11 cellular contexts compared by ENCODE assay signal in the genomic region with DNA sequence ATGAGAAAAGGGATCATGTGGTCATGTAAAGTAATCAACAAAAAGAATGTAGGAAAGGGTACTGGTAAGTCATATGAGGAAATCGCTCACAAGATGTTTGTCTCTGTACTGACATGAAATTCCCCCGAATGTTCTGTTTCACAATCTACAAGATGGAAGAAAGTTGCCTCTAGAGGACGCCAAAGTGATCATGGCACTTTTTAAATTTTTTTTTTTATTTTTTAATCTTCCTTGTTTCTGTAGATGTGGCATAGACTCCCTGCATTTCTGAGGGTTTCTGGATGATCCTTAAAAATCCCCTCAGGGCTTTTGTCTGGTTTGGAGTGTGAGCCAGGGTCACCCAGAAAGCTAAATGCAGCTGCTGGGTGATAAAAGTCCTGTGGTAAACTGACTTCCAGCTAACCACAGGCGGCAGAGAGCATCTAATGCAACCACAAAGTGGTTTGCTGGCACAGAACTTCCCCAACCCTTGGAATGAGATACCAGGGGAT.
DNase-seq lines count a peak whose midpoint lies in the region; ATAC-seq and TF ChIP-seq lines count a peak whose summit lies in the region.
"Had no signal": no experiment of that assay in that cellular context is flagged by ENCODE, and none has a peak within 500 bp of the region (broad histone marks: within the 10 kb centered on the region; RNA-seq: fewer than 3 reads in every experiment).

No MANE protein-coding gene starts in this region.

- peak; percentile 25 for TF ChIP-seq CTCF in astrocyte of the spinal cord (IDR thresholded peaks at IDR 0.05; ENCODE audit: low read depth, low read length)
- peak; percentile 54 for TF ChIP-seq CTCF in smooth muscle cell (IDR thresholded peaks at IDR 0.05; ENCODE audit: borderline replicate concordance, insufficient read depth, poor library complexity, severe bottlenecking)
- peak in 1 of 6 experiments; percentile 3 for TF ChIP-seq CTCF in esophagus squamous epithelium (IDR thresholded peaks at IDR 0.05)

- no peaks in the 10 kb centered on the region for H3K27me3 ChIP-seq in smooth muscle cell (ENCODE audit: low read depth)
- H3K27me3 ChIP-seq in esophagus squamous epithelium: no peaks in the 10 kb centered on the region

- no peaks in the 10 kb centered on the region for H3K36me3 ChIP-seq in smooth muscle cell (ENCODE audit: low read depth)
- no peaks in the 10 kb centered on the region for H3K36me3 ChIP-seq in esophagus squamous epithelium

- no peaks in the 10 kb centered on the region for H4K20me1 ChIP-seq in smooth muscle cell (ENCODE audit: low read depth)

- DNase-seq in NCI-H2196 (lab: John Stamatoyannopoulos, UW; ENCODE audit: unreplicated experiment) (peak; percentile 31), NCI-H2196 treated with DMSO at 0.1 percent for 48 hours (lab: John Stamatoyannopoulos, UW; ENCODE audit: unreplicated experiment) (no peak), NOMO-1 (lab: John Stamatoyannopoulos, UW; ENCODE audit: unreplicated experiment in 2 of 2) (peak; percentile 52 to 77), astrocyte of the spinal cord (ENCODE audit: low read depth, low spot score) (peak; percentile 57), smooth muscle cell (lab: John Stamatoyannopoulos, UW; ENCODE audit: unreplicated experiment) (no peak), esophagus squamous epithelium (lab: John Stamatoyannopoulos, UW) (no peak)
- DNase-seq: activated naive CD8-positive, alpha-beta T cell treated with anti-CD3 and anti-CD28 coated beads, Interleukin-2, amount 50 U/mL, for 24 hours; NCI-H1930 had no signal

- intact Hi-C loops in esophagus squamous epithelium (cut with DNase I): no loop called here

- H3K9me3 ChIP-seq in smooth muscle cell (replicated peaks; ENCODE audit: low read depth): no peaks in the 10 kb centered on the region
- no peaks in the 10 kb centered on the region for H3K9me3 ChIP-seq in esophagus squamous epithelium

- no peak for TF ChIP-seq POLR2A in esophagus squamous epithelium (IDR thresholded peaks at IDR 0.05)

- H3K4me3 ChIP-seq in astrocyte of the spinal cord (ENCODE audit: low read depth, low read length) (no peak overlapping the region), smooth muscle cell (no peak overlapping the region), esophagus squamous epithelium (no peak overlapping the region)

- H3K4me1 ChIP-seq in smooth muscle cell (ENCODE audit: low read depth) (no peaks in the 10 kb centered on the region), esophagus squamous epithelium (peaks cover 0 to 3% (median 0%) of the 10 kb centered on the region in 3 donors)
- H3K4me1 ChIP-seq: parathyroid adenoma had no signal

- in situ Hi-C loops in astrocyte of the spinal cord (cut with HindIII; ENCODE audit: low sequenced_read_pairs): no loop called here

- H3K4me2 ChIP-seq in smooth muscle cell: peak overlapping the region; percentile 74

- peaks cover 6% of the 10 kb centered on the region for H3F3A ChIP-seq in smooth muscle cell (ENCODE audit: low read depth)

- no peak overlapping the region for H2AFZ ChIP-seq in smooth muscle cell (ENCODE audit: low read depth)
- H2AFZ ChIP-seq: parathyroid adenoma had no signal

- no peaks in the 10 kb centered on the region for H3K79me2 ChIP-seq in smooth muscle cell (ENCODE audit: low read depth)
- H3K79me2 ChIP-seq: parathyroid adenoma had no signal

- 27% methylated on average over 4 of the region's 4 CpGs for WGBS in smooth muscle cell (ENCODE audit: low lambda C conversion rate)
- 58 to 61% methylated on average over 4 of the region's 4 CpGs for WGBS in esophagus squamous epithelium, 2 donors

- no peak for ATAC-seq in HG03565 (IDR thresholded peaks at IDR 0.05; ENCODE audit: unreplicated experiment)
- no peak for ATAC-seq in HG03045 (IDR thresholded peaks at IDR 0.05; ENCODE audit: unreplicated experiment)
- ATAC-seq: activated naive CD8-positive, alpha-beta T cell treated with anti-CD3 and anti-CD28 coated beads, Interleukin-2, amount 50 U/mL, for 24 hours had no signal

- H3K9ac ChIP-seq in smooth muscle cell (ENCODE audit: low read depth): peak overlapping the region; percentile 42
- H3K9ac ChIP-seq: parathyroid adenoma had no signal

- H3K27ac ChIP-seq in smooth muscle cell (ENCODE audit: low read depth): peak overlapping the region; percentile 82
- H3K27ac ChIP-seq in esophagus squamous epithelium: no peak overlapping the region
- H3K27ac ChIP-seq: parathyroid adenoma had no signal

Comparison
In these comparisons a context has a peak if more than half of its experiments do, and no peak if none do; other contexts are left out.
1. DNase-seq: peak in NCI-H2196 (single experiment), NOMO-1 (2 of 2) and astrocyte of the spinal cord (single experiment); none in NCI-H2196 treated with DMSO at 0.1 percent for 48 hours (single experiment), smooth muscle cell (single experiment) and esophagus squamous epithelium (single experiment).